8 cellular contexts compared by ENCODE assay signal in the genomic region with DNA sequence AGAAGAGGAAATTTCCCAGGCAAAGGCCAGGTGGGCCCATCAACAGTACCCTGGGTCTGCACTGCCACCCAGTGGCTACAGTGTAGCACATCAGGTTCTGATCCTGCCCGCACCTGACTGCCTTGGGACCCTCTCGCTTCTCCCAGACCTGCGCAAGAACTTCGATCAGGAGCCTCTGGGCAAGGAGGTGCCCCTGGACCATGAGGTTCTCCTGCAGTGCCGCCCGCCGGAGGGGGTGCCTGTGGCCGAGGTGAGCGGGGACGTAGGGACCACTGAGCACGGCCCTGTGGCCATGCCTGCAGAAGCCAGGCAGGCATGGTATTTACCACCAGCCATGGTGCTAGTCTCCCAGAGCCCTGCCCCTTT. TPM values are rescaled to one million over a fixed set of nuclear protein-coding genes. Genes with fewer than 3 reads are reported as not detected.
DNase-seq lines count a peak whose midpoint lies in the region; ATAC-seq, FAIRE-seq and TF ChIP-seq lines count a peak whose summit lies in the region.

No MANE protein-coding gene starts in this region.

- ATAC-seq in effector memory CD8-positive, alpha-beta T cell (replicated peaks) = peak; percentile 42
- ATAC-seq in aorta (ENCODE audit: low FRiP score) (peak; percentile 36), HG03439 (IDR thresholded peaks at IDR 0.05; ENCODE audit: unreplicated experiment) (no peak)

- no peaks in the 10 kb centered on the region for H3K4me1 ChIP-seq in aorta (ENCODE audit: control insufficient read depth in 1 of 2, insufficient read depth in 2 of 2, low read length in 2 of 2)

- H3K9me3 Mint-ChIP-seq in effector memory CD8-positive, alpha-beta T cell = no peaks in the 10 kb centered on the region

- H3K9me3 ChIP-seq in aorta (ENCODE audit: control insufficient read depth, low read length) = no peaks in the 10 kb centered on the region

- DNase-seq in DMS114 treated with DMSO at 0.1 percent for 48 hours (lab: John Stamatoyannopoulos, UW; ENCODE audit: unreplicated experiment) = peak; percentile 17
- DNase-seq in HTR-8/SVneo (ENCODE audit: insufficient read length, low spot score) = peak; percentile 63
- DNase-seq in effector memory CD8-positive, alpha-beta T cell = no peak
- DNase-seq in myocyte (ENCODE audit: low read depth) = peak; percentile 38
- DNase-seq in aorta = no peak
- DNase-seq in activated CD4-positive, CD25-positive, alpha-beta regulatory T cell treated with anti-CD3 and anti-CD28 coated beads, Interleukin-2, amount 50 U/mL, for 72 hours = no peak

- TF ChIP-seq CTCF in VCaP (conservative IDR thresholded peaks at IDR 0.05) = peak; percentile 89

- H3K27ac Mint-ChIP-seq in effector memory CD8-positive, alpha-beta T cell = no peak overlapping the region

- WGBS in aorta, 2 donors = 64 to 67% methylated on average over 11 of the region's 11 CpGs

- no peaks in the 10 kb centered on the region for H3K4me1 Mint-ChIP-seq in effector memory CD8-positive, alpha-beta T cell (ENCODE audit: low read depth in 2 of 2)

- no peaks in the 10 kb centered on the region for H3K36me3 ChIP-seq in aorta (ENCODE audit: control insufficient read depth in 1 of 2, insufficient read depth in 2 of 2, low read length in 1 of 2)

- no peak overlapping the region for H3K4me3 Mint-ChIP-seq in effector memory CD8-positive, alpha-beta T cell

- H3K27me3 ChIP-seq in aorta (ENCODE audit: control insufficient read depth in 1 of 2, insufficient read depth in 2 of 2, low read length in 1 of 2) = no peaks in the 10 kb centered on the region

- H3K36me3 Mint-ChIP-seq in effector memory CD8-positive, alpha-beta T cell (ENCODE audit: insufficient read depth) = no peaks in the 10 kb centered on the region

- intact Hi-C loops in aorta (cut with DNase I) = loop anchor here (2.0 to 5.0 kb wide), 4 partner anchors 76 to 360 kb away; no protein-coding TSS in a partner anchor

- peaks cover 0 to 21% of the 10 kb centered on the region in 2 donors for H3K27me3 Mint-ChIP-seq in effector memory CD8-positive, alpha-beta T cell

- H3K4me3 ChIP-seq in aorta (ENCODE audit: low read length in 2 of 2) = no peak overlapping the region

- H3K27ac ChIP-seq in VCaP (no peak overlapping the region), aorta (ENCODE audit: low read depth in 1 of 2, low read length in 2 of 2) (no peak overlapping the region)

- FAIRE-seq in HTR-8/SVneo (lab: Jason Lieb, UNC) = no peak

RNA-seq across cellular contexts. Expression of a gene that starts 33.9 kb away (rescaled TPM):
- total RNA-seq in myocyte (0.94 and 1.3 TPM in 2 replicates), aorta (1 to 10 TPM; 5.3 to 8.8 TPM)
- 2.3 TPM for polyA plus RNA-seq in myocyte (2012)
- 1 to 10 TPM; 2.4 to 3.6 TPM for polyA plus RNA-seq in aorta

Comparison
In these comparisons a context has a peak if more than half of its experiments do, and no peak if none do; other contexts are left out.
1. DNase-seq: peak in DMS114 treated with DMSO at 0.1 percent for 48 hours (single experiment), HTR-8/SVneo (single experiment) and myocyte (single experiment); none in effector memory CD8-positive, alpha-beta T cell (0 of 3), aorta (0 of 2) and activated CD4-positive, CD25-positive, alpha-beta regulatory T cell treated with anti-CD3 and anti-CD28 coated beads, Interleukin-2, amount 50 U/mL, for 72 hours (single experiment).